ENCODE assay signal across 1 cellular context in genomic region chr17:38853292-38854219, GRCh38.
TF ChIP-seq lines count a peak whose summit lies in the region.

Gene RPL23 (minus strand): TSS chr17:38853721. CDS start chr17:38853710, 11 bp downstream.

TF ChIP-seq in HepG2, 621 proteins besides CTCF, POLR2A, EP300 and RAD21 (continued from another document and continues in another):
- TF ChIP-seq ZNF768 (CRISPR knock-in tag; IDR thresholded peaks at IDR 0.05) = peak; percentile 85
- no peak for TF ChIP-seq ZBTB1 (CRISPR knock-in tag; IDR thresholded peaks at IDR 0.05; ENCODE audit: borderline replicate concordance)
- no peak for TF ChIP-seq HHEX (CRISPR knock-in tag; IDR thresholded peaks at IDR 0.05)
- TF ChIP-seq ZBTB49 (CRISPR knock-in tag; IDR thresholded peaks at IDR 0.05; ENCODE audit: borderline replicate concordance) = peak; percentile 56; the same call in 1 of the 2 replicates
- peak; percentile 59 for TF ChIP-seq DBP (CRISPR knock-in tag; IDR thresholded peaks at IDR 0.05; ENCODE audit: not compliant biosample characterization)
- no peak for TF ChIP-seq LBX2 (CRISPR knock-in tag; IDR thresholded peaks at IDR 0.05; ENCODE audit: borderline replicate concordance)
- peak; percentile 94; the same call in 1 of the 2 replicates for TF ChIP-seq ARID4A (CRISPR knock-in tag; IDR thresholded peaks at IDR 0.05; ENCODE audit: borderline replicate concordance)
- TF ChIP-seq PAX8 (CRISPR knock-in tag; IDR thresholded peaks at IDR 0.05; ENCODE audit: borderline replicate concordance) = peak; percentile 90; the same call in 1 of the 2 replicates
- peak; percentile 96 for TF ChIP-seq IRF2 (CRISPR knock-in tag; IDR thresholded peaks at IDR 0.05)
- TF ChIP-seq CEBPZ (IDR thresholded peaks at IDR 0.05; ENCODE audit: low read length) = no peak
- TF ChIP-seq ZBTB39 (CRISPR knock-in tag; IDR thresholded peaks at IDR 0.05) = 0 out of 2 replicates have a peak, but pooled peaks have one; percentile 7
- TF ChIP-seq NFE2L2 (IDR thresholded peaks at IDR 0.05; ENCODE audit: low read length) = no peak
- peak; percentile 90 for TF ChIP-seq ZNF33B (CRISPR knock-in tag; IDR thresholded peaks at IDR 0.05)
- no peak for TF ChIP-seq ZNF644 (CRISPR knock-in tag; IDR thresholded peaks at IDR 0.05; ENCODE audit: low read depth)
- peak; percentile 87 for TF ChIP-seq HNRNPL (IDR thresholded peaks at IDR 0.05; ENCODE audit: low read depth, low read length)
- peak; percentile 66 for TF ChIP-seq RNF219 (CRISPR knock-in tag; IDR thresholded peaks at IDR 0.05)
- TF ChIP-seq RFX1 (IDR thresholded peaks at IDR 0.05) = no peak; the same call in 1 of the 2 replicates
- peak; percentile 97 for TF ChIP-seq NAIF1 (CRISPR knock-in tag; IDR thresholded peaks at IDR 0.05; ENCODE audit: borderline replicate concordance)
- peak; percentile 73; the same call in 1 of the 2 replicates for TF ChIP-seq ZNF235 (CRISPR knock-in tag; IDR thresholded peaks at IDR 0.05; ENCODE audit: borderline replicate concordance)
- TF ChIP-seq FOXO1 (CRISPR knock-in tag; IDR thresholded peaks at IDR 0.05) = peak; percentile 78
- 0 out of 2 replicates have a peak, but pooled peaks have one; percentile 27 for TF ChIP-seq MLX (CRISPR knock-in tag; IDR thresholded peaks at IDR 0.05)
- peak; percentile 68 for TF ChIP-seq PPARG (CRISPR knock-in tag; conservative IDR thresholded peaks at IDR 0.05)
- TF ChIP-seq GATA4 (IDR thresholded peaks at IDR 0.05; ENCODE audit: borderline replicate concordance, low read depth) = peak; percentile 47; the same call in 1 of the 2 replicates
- TF ChIP-seq MLXIP (CRISPR knock-in tag; IDR thresholded peaks at IDR 0.05; ENCODE audit: borderline replicate concordance) = peak; percentile 87
- peak; percentile 88 for TF ChIP-seq ZNF124 (CRISPR knock-in tag; IDR thresholded peaks at IDR 0.05)
- TF ChIP-seq TFDP1 (CRISPR knock-in tag; IDR thresholded peaks at IDR 0.05; ENCODE audit: borderline replicate concordance) = peak; percentile 68
- peak; percentile 42; the same call in 1 of the 2 replicates for TF ChIP-seq ONECUT2 (CRISPR knock-in tag; IDR thresholded peaks at IDR 0.05)
- peak; percentile 98; the same call in 1 of the 2 replicates for TF ChIP-seq ZNF567 (CRISPR knock-in tag; IDR thresholded peaks at IDR 0.05; ENCODE audit: borderline replicate concordance)
- TF ChIP-seq ZNF230 (CRISPR knock-in tag; IDR thresholded peaks at IDR 0.05) = peak; percentile 99
- peak; percentile 87; the same call in 1 of the 2 replicates for TF ChIP-seq HOXD1 (CRISPR knock-in tag; IDR thresholded peaks at IDR 0.05)
- TF ChIP-seq ATF1 (CRISPR knock-in tag; IDR thresholded peaks at IDR 0.05) = peak; percentile 99
- TF ChIP-seq MAFG (CRISPR knock-in tag; IDR thresholded peaks at IDR 0.05) = no peak
- TF ChIP-seq SNAI1 (CRISPR knock-in tag; IDR thresholded peaks at IDR 0.05; ENCODE audit: borderline replicate concordance) = no peak
- no peak for TF ChIP-seq LCORL (IDR thresholded peaks at IDR 0.05)
- peak; percentile 44; the same call in 1 of the 2 replicates for TF ChIP-seq LCORL (CRISPR knock-in tag; IDR thresholded peaks at IDR 0.05)
